ENCODE assay signal across 17 cellular contexts in the genomic region with DNA sequence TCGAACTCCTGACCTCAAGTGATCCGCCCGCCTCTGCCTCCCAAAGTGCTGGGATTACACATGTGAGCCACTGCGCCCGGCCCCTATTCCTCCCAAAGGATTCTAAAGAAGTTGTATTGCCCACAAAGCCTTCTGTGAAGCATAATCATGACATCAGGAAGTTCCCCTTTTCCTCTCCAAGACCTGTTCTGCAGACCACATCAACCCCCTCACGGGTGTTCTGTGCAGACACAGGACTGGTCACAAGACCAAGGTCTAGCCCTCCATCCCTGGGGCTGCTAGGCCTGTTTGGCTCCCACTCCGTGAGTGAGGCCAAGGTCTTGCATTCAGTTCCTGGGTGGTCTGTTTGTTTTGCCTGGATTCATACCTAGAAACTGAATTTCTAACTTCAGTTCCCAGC.
"Had no signal": no experiment of that assay in that cellular context is flagged by ENCODE, and none has a peak within 500 bp of the region (broad histone marks: within the 10 kb centered on the region; RNA-seq: fewer than 3 reads in every experiment).

No MANE protein-coding gene starts in this region.

- H3K9ac ChIP-seq: parathyroid adenoma had no signal

- ATAC-seq: left cardiac atrium had no signal

- H3K36me3 ChIP-seq: ascending aorta, breast epithelium, neutrophil, transverse colon had no signal

- H3K27me3 ChIP-seq: ascending aorta, breast epithelium, heart left ventricle, transverse colon had no signal

- H3K9me3 ChIP-seq: ascending aorta, breast epithelium, heart left ventricle, neutrophil, transverse colon had no signal

- H3K27ac ChIP-seq: ascending aorta, breast epithelium, epithelial cell of prostate, neutrophil, parathyroid adenoma, transverse colon had no signal

- H3K4me1 ChIP-seq: ascending aorta, transverse colon had no signal

- DNase-seq: activated CD4-positive, alpha-beta T cell treated with anti-CD3 and anti-CD28 coated beads, Interleukin-2, amount 50 U/mL, for 4 hours; activated CD4-positive, CD25-positive, alpha-beta regulatory T cell treated with anti-CD3 and anti-CD28 coated beads, Interleukin-2, amount 50 U/mL, for 72 hours; activated naive CD4-positive, alpha-beta T cell treated with anti-CD3 and anti-CD28 coated beads, Interleukin-2, amount 10 ng/mL, durations not matched to agents 7 days and 5 days; cerebellar nuclear complex; dermis blood vessel endothelial cell; left cardiac atrium; midbrain; stimulated activated CD4-positive, alpha-beta T cell treated with anti-CD3 and anti-CD28 coated beads, Interleukin-2, amount 100 ng/mL, for 48 hours; stimulated activated naive CD4-positive, alpha-beta T cell; transverse colon had no signal

- H3K4me3 ChIP-seq: ascending aorta, breast epithelium, heart left ventricle, lung, transverse colon had no signal

- H3K79me2 ChIP-seq: parathyroid adenoma had no signal
